ENCODE assay signal across 33 cellular contexts in the genomic region with DNA sequence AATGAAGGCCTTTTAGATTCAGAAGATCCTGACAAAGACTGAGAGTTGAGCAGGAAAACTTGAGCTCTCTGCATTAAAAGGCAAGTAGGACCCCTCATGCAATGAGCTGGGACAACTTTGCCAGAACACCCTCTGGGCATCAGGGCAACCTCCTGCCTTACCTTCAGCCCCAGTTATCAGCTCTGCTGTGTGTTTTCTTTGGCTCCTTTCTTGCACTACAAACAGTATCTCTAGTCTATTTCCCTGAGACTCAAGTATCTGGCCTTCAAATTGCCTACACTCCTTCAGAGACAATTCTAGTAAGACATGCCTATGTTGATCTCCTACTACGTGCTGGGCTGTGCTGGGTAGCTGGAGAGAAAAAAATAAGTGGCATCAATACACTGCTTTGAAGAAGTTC.
"Had no signal": no experiment of that assay in that cellular context is flagged by ENCODE, and none has a peak within 500 bp of the region (broad histone marks: within the 10 kb centered on the region; RNA-seq: fewer than 3 reads in every experiment).

No MANE protein-coding gene starts in this region.

- H3K36me3 ChIP-seq: MG63 had no signal

- H3K27me3 ChIP-seq: MG63 had no signal

- H3K9me3 ChIP-seq: MG63 had no signal

- DNase-seq: Karpas-422, Kasumi-1, MG63, MM.1S, MV-4-11, NCI-H1092, NCI-H1092 treated with DMSO at 0.1 percent for 48 hours, NCI-H1105, NCI-H1105 treated with DMSO at 0.1 percent for 48 hours, NCI-H1417, NCI-H1417 treated with DMSO at 0.1 percent for 48 hours, NCI-H1436, NCI-H1436 treated with DMSO at 0.1 percent for 48 hours, NCI-H146, NCI-H1694, NCI-H1694 treated with DMSO at 0.1 percent for 48 hours, NCI-H187, NCI-H187 treated with DMSO at 0.1 percent for 48 hours, NCI-H1930, NCI-H2029, NCI-H2029 treated with DMSO at 0.1 percent for 48 hours, NCI-H2081, NCI-H2081 treated with DMSO at 0.1 percent for 48 hours, NCI-H2107, NCI-H2171, NCI-H2171 treated with DMSO at 0.1 percent for 48 hours, NCI-H226, NCI-H345, NCI-H446, NCI-H446 treated with DMSO at 0.1 percent for 48 hours, NCI-H510A, NCI-H510A treated with DMSO at 0.1 percent for 48 hours, NCI-H524 had no signal

- H3K4me3 ChIP-seq: MG63 had no signal
